In the genomic region with DNA sequence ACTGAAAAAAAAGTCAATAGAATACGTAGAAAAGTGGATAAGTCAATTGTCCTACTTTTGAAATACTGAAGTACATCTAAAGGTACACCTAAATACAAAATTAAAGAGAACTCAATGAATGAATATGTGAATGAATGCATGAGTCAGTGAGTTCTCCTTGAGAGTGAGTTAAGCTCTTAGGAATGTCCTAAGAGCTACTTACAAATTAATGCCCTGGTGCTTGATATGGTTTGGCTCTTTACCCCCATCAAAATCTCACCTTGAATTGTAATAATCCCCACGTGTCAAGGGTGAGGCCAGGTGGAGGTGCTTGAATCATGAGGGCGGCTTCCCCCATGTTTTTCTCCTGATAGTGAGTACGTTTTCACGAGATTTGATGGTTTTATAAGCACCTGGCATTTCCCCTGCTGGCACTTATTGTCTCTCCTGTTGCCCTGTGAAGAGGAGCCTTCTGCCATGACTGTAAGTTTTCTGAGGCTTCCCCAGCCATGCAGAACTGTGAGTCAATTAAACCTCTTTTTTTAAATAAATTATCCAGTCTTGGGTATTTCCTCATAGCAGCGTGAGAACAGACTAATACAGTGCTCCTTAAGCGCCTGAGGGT, we compare ENCODE assay signal across 23 cellular contexts.
A peak's percentile ranks its signal among the peaks of the same experiment; 100 is the strongest.
DNase-seq lines count a peak whose midpoint lies in the region; TF ChIP-seq lines count a peak whose summit lies in the region.
"Had no signal": no experiment of that assay in that cellular context is flagged by ENCODE, and none has a peak within 500 bp of the region (broad histone marks: within the 10 kb centered on the region; RNA-seq: fewer than 3 reads in every experiment).

No MANE protein-coding gene starts in this region.

- H3K36me3 ChIP-seq in breast epithelium (no peaks in the 10 kb centered on the region), WERI-Rb-1 (no peaks in the 10 kb centered on the region)
- H3K36me3 ChIP-seq: BE2C, stomach had no signal

- no TSS peak for BruUV-seq in MCF 10A (replicated peaks; lab: Mats Ljungman, UMichigan)

- intact Hi-C loops in MCF 10A (cut with micrococcal nuclease) = loop anchor here (1.0 kb wide), 1 partner anchor 17 kb away; no protein-coding TSS in a partner anchor
- intact Hi-C loops in breast epithelium (cut with DNase I; ENCODE audit: low total_unique reads) = no loop called here

- H3K9me3 Mint-ChIP-seq in MCF 10A (ENCODE audit: unreplicated experiment) = no peaks in the 10 kb centered on the region
- no peaks in the 10 kb centered on the region for H3K9me3 Mint-ChIP-seq in activated naive CD8-positive, alpha-beta T cell treated with anti-CD3 and anti-CD28 coated beads for 36 hours

- H3K4me3 ChIP-seq in breast epithelium = no peak overlapping the region
- H3K4me3 ChIP-seq in astrocyte of the spinal cord (ENCODE audit: low read depth, low read length) = no peak overlapping the region
- no peak overlapping the region for H3K4me3 ChIP-seq in WERI-Rb-1 (ENCODE audit: low read depth, low read length)
- H3K4me3 ChIP-seq: smooth muscle cell, stomach had no signal

- in situ Hi-C loops in astrocyte of the spinal cord (cut with HindIII; ENCODE audit: low sequenced_read_pairs) = no loop called here

- H3K9me3 ChIP-seq in breast epithelium = no peaks in the 10 kb centered on the region
- H3K9me3 ChIP-seq in WERI-Rb-1 (ENCODE audit: severe bottlenecking) = no peaks in the 10 kb centered on the region
- H3K9me3 ChIP-seq: BE2C, stomach had no signal

- H3K4me1 ChIP-seq in breast epithelium = no peaks in the 10 kb centered on the region
- H3K4me1 ChIP-seq: BE2C had no signal

- CTCF ChIA-PET in MCF 10A (lab: Yijun Ruan, JAX) = interaction anchor here (0.6 to 1.1 kb wide), 3 partner anchors 19 to 366 kb away, joined by 3 to 5 read pairs (median 3); no protein-coding TSS in a partner anchor

- H3K27me3 ChIP-seq in breast epithelium (no peaks in the 10 kb centered on the region), WERI-Rb-1 (ENCODE audit: insufficient read depth, low read depth, severe bottlenecking) (no peaks in the 10 kb centered on the region)
- H3K27me3 ChIP-seq: stomach had no signal

- no peak overlapping the region for H3K27ac Mint-ChIP-seq in MCF 10A (ENCODE audit: low read depth, unreplicated experiment)
- H3K27ac Mint-ChIP-seq in activated naive CD8-positive, alpha-beta T cell treated with anti-CD3 and anti-CD28 coated beads for 36 hours = no peak overlapping the region
- H3K27ac Mint-ChIP-seq: progenitor cell of endocrine pancreas had no signal

- POLR2A ChIA-PET in MCF 10A (lab: Yijun Ruan, JAX) = interaction anchor here (0.6 kb wide), 1 partner anchor 183 kb away, joined by 3 read pairs; no protein-coding TSS in a partner anchor

- peak; percentile 45 for DNase-seq in MCF 10A (ENCODE audit: unreplicated experiment)
- DNase-seq in breast epithelium (ENCODE audit: low spot score in 2 of 2) = no peak
- DNase-seq in astrocyte of the spinal cord (ENCODE audit: low read depth, low spot score) = peak; percentile 45
- peak; percentile 22 for DNase-seq in glomerular visceral epithelial cell (ENCODE audit: extremely low spot score)
- DNase-seq in NCI-H1930 (lab: John Stamatoyannopoulos, UW) = no peak
- DNase-seq in NCI-H1048 (lab: John Stamatoyannopoulos, UW) = no peak
- DNase-seq in activated naive CD8-positive, alpha-beta T cell treated with anti-CD3 and anti-CD28 coated beads for 36 hours = no peak
- no peak for DNase-seq in WERI-Rb-1
- DNase-seq: 8988T; activated CD4-positive, alpha-beta T cell treated with anti-CD3 and anti-CD28 coated beads, Interleukin-2, amount 50 U/mL, for 1 hour; activated gamma-delta T cell treated with Interleukin-2 at 50 U/mL for 16 hours; BE2C; Calu3; effector CD8-positive, alpha-beta T cell; hypothalamus; MM.1S; NCI-H1694 treated with DMSO at 0.1 percent for 48 hours; NCI-H2227 treated with DMSO at 0.1 percent for 48 hours; stimulated activated CD4-positive, alpha-beta T cell treated with anti-CD3 and anti-CD28 coated beads, Interleukin-4, amount 100 ng/mL, for 24 hours; stomach; SW 1271 had no signal

- H3K27me3 Mint-ChIP-seq in MCF 10A (ENCODE audit: insufficient read depth, unreplicated experiment) = no peaks in the 10 kb centered on the region
- peaks cover 8% of the 10 kb centered on the region for H3K27me3 Mint-ChIP-seq in activated naive CD8-positive, alpha-beta T cell treated with anti-CD3 and anti-CD28 coated beads for 36 hours

- TF ChIP-seq CTCF in MCF 10A (IDR thresholded peaks at IDR 0.05; ENCODE audit: unreplicated experiment) (no peak), breast epithelium (IDR thresholded peaks at IDR 0.05) (no peak), astrocyte of the spinal cord (IDR thresholded peaks at IDR 0.05; ENCODE audit: low read depth, low read length) (no peak), WERI-Rb-1 (IDR thresholded peaks at IDR 0.05; ENCODE audit: low read depth, low read length) (no peak)

- H3K4me1 Mint-ChIP-seq in MCF 10A (ENCODE audit: insufficient read depth, unreplicated experiment) = peaks cover 20% of the 10 kb centered on the region
- H3K4me1 Mint-ChIP-seq in activated naive CD8-positive, alpha-beta T cell treated with anti-CD3 and anti-CD28 coated beads for 36 hours = no peaks in the 10 kb centered on the region

- no peaks in the 10 kb centered on the region for H3K36me3 Mint-ChIP-seq in MCF 10A (ENCODE audit: insufficient read depth, unreplicated experiment)
- no peaks in the 10 kb centered on the region for H3K36me3 Mint-ChIP-seq in activated naive CD8-positive, alpha-beta T cell treated with anti-CD3 and anti-CD28 coated beads for 36 hours

- H3K27ac ChIP-seq in breast epithelium = no peak overlapping the region
- no peak overlapping the region for H3K27ac ChIP-seq in WERI-Rb-1
- H3K27ac ChIP-seq: stomach had no signal

- no peak for TF ChIP-seq POLR2A in breast epithelium (IDR thresholded peaks at IDR 0.05)

- H3K4me3 Mint-ChIP-seq in MCF 10A (ENCODE audit: unreplicated experiment) = no peak overlapping the region
- no peak overlapping the region for H3K4me3 Mint-ChIP-seq in activated naive CD8-positive, alpha-beta T cell treated with anti-CD3 and anti-CD28 coated beads for 36 hours

Comparison
In these comparisons a context has a peak if more than half of its experiments do, and no peak if none do; other contexts are left out.
1. DNase-seq: peak in MCF 10A (single experiment), astrocyte of the spinal cord (single experiment) and glomerular visceral epithelial cell (single experiment); none in breast epithelium (0 of 2), NCI-H1930 (0 of 2), NCI-H1048 (single experiment), activated naive CD8-positive, alpha-beta T cell treated with anti-CD3 and anti-CD28 coated beads for 36 hours (single experiment) and WERI-Rb-1 (single experiment).